In genomic region chr4:152289963-152290362, GRCh38 we compare ENCODE assay signal across 19 cellular contexts.
DNase-seq lines count a peak whose midpoint lies in the region; ATAC-seq and TF ChIP-seq lines count a peak whose summit lies in the region.
"Had no signal": no experiment of that assay in that cellular context is flagged by ENCODE, and none has a peak within 500 bp of the region (broad histone marks: within the 10 kb centered on the region; RNA-seq: fewer than 3 reads in every experiment).

No MANE protein-coding gene starts in this region.

- no peaks in the 10 kb centered on the region for H3F3A ChIP-seq in GM23338 (replicated peaks; ENCODE audit: low read depth)

- no peaks in the 10 kb centered on the region for H3K79me2 ChIP-seq in GM23338 (replicated peaks; ENCODE audit: insufficient read depth)

- H3K4me3 ChIP-seq in fibroblast of pulmonary artery (replicated peaks; ENCODE audit: low read depth, low read length) (no peak overlapping the region), GM23338 (no peak overlapping the region)
- H3K4me3 ChIP-seq: BLaER1 treated with 17β-estradiol and CSF1 and Interleukin-3, amounts not matched to agents 10 nM and 100 nM; HAP-1 had no signal

- no peaks in the 10 kb centered on the region for H4K20me1 ChIP-seq in GM23338 (replicated peaks; ENCODE audit: insufficient read depth)
- H4K20me1 ChIP-seq: BLaER1 treated with 17β-estradiol and CSF1 and Interleukin-3, amounts not matched to agents 10 nM and 100 nM had no signal

- no peak overlapping the region for H3K4me3 Mint-ChIP-seq in GM23338
- H3K4me3 Mint-ChIP-seq: CD8-positive, alpha-beta T cell had no signal

- ATAC-seq in GM21576 (IDR thresholded peaks at IDR 0.05; ENCODE audit: unreplicated experiment) (no peak), GM23338 (no peak)
- ATAC-seq: CD8-positive, alpha-beta T cell; PC-3 had no signal

- peaks cover 14% of the 10 kb centered on the region for H3K4me1 ChIP-seq in GM23338 (ENCODE audit: insufficient read depth)
- H3K4me1 ChIP-seq: BLaER1 treated with 17β-estradiol and CSF1 and Interleukin-3, amounts not matched to agents 10 nM and 100 nM; HAP-1 had no signal

- in situ Hi-C loops in G401 (cut with HindIII; ENCODE audit: low sequenced_read_pairs), result no loop called here

- peaks cover 18% of the 10 kb centered on the region for H3K4me1 Mint-ChIP-seq in GM23338

- DNase-seq in G401 (ENCODE audit: low spot score) (peak; percentile 22), caudate nucleus (lab: John Stamatoyannopoulos, UW) (no peak), fibroblast of pulmonary artery (ENCODE audit: low read depth) (peak; percentile 16), superior temporal gyrus (ENCODE audit: extremely low spot score) (peak; percentile 65), GM23338 (ENCODE audit: low spot score) (no peak)
- DNase-seq in stimulated activated CD4-positive, alpha-beta T cell treated with anti-CD3 and anti-CD28 coated beads, Interleukin-1b, Interleukin-23, amount 100 ng/mL, for 48 hours, result no peak
- DNase-seq: CD8-positive, alpha-beta T cell; MV-4-11; NCI-H187; NCI-H226; NCI-H524; PC-3; RPMI8226; SHP77 treated with DMSO at 0.1 percent for 48 hours had no signal

- peak overlapping the region; percentile 5 for H3K27ac ChIP-seq in caudate nucleus (ENCODE audit: low read depth, low read length)
- H3K27ac ChIP-seq in GM23338 (ENCODE audit: low read depth), result no peak overlapping the region
- H3K27ac ChIP-seq: BLaER1 treated with 17β-estradiol and CSF1 and Interleukin-3, amounts not matched to agents 10 nM and 100 nM; HL-60; KMS-11 had no signal

- H3K36me3 ChIP-seq in GM23338 (ENCODE audit: insufficient read depth), result no peaks in the 10 kb centered on the region
- H3K36me3 ChIP-seq: BLaER1 treated with 17β-estradiol and CSF1 and Interleukin-3, amounts not matched to agents 10 nM and 100 nM; HAP-1 had no signal

- no peak overlapping the region for H3K27ac Mint-ChIP-seq in GM23338
- H3K27ac Mint-ChIP-seq: CD8-positive, alpha-beta T cell had no signal

- TF ChIP-seq CTCF in fibroblast of pulmonary artery (IDR thresholded peaks at IDR 0.05; ENCODE audit: low read length, missing control alignments), result no peak
- TF ChIP-seq CTCF in GM23338 (conservative IDR thresholded peaks at IDR 0.05; ENCODE audit: low read depth in 2 of 2), result no peak

- H3K27me3 ChIP-seq in GM23338 (ENCODE audit: insufficient read depth), result no peaks in the 10 kb centered on the region
- H3K27me3 ChIP-seq: BLaER1 treated with 17β-estradiol and CSF1 and Interleukin-3, amounts not matched to agents 10 nM and 100 nM had no signal

- H3K27me3 Mint-ChIP-seq in GM23338 (ENCODE audit: insufficient read depth, low read depth, poor library complexity), result no peaks in the 10 kb centered on the region

- H2AFZ ChIP-seq in GM23338, result no peak overlapping the region

- no peaks in the 10 kb centered on the region for H3K9me3 Mint-ChIP-seq in GM23338
- H3K9me3 Mint-ChIP-seq: CD8-positive, alpha-beta T cell had no signal

- peaks cover 3% of the 10 kb centered on the region; the same call in 1 of the 2 replicates for H3K9me2 ChIP-seq in GM23338 (ENCODE audit: insufficient read depth)

- no peak overlapping the region for H3K4me2 ChIP-seq in GM23338
- H3K4me2 ChIP-seq: BLaER1 treated with 17β-estradiol and CSF1 and Interleukin-3, amounts not matched to agents 10 nM and 100 nM; KMS-11 had no signal

- H3K36me3 Mint-ChIP-seq in GM23338 (ENCODE audit: low read depth), result no peaks in the 10 kb centered on the region
- H3K36me3 Mint-ChIP-seq: CD8-positive, alpha-beta T cell had no signal

TF ChIP-seq in GM23338, 12 proteins besides CTCF, POLR2A, EP300 and RAD21:
- TF ChIP-seq ZNF462 (CRISPR knock-in tag; IDR thresholded peaks at IDR 0.05) (no peak), NANOG (IDR thresholded peaks at IDR 0.05; ENCODE audit: borderline replicate concordance) (no peak), EZH2 (IDR thresholded peaks at IDR 0.05; ENCODE audit: low read depth, unreplicated experiment) (no peak), JUNB (IDR thresholded peaks at IDR 0.05; ENCODE audit: unreplicated experiment) (no peak), ZNF114 (CRISPR knock-in tag; IDR thresholded peaks at IDR 0.05) (no peak)

Comparison
In these comparisons a context has a peak if more than half of its experiments do, and no peak if none do; other contexts are left out.
1. DNase-seq: peak in G401 (single experiment), fibroblast of pulmonary artery (single experiment) and superior temporal gyrus (single experiment); none in caudate nucleus (0 of 61), stimulated activated CD4-positive, alpha-beta T cell treated with anti-CD3 and anti-CD28 coated beads, Interleukin-1b, Interleukin-23, amount 100 ng/mL, for 48 hours (single experiment) and GM23338 (single experiment).